ENCODE assay signal across 17 cellular contexts in the genomic region with DNA sequence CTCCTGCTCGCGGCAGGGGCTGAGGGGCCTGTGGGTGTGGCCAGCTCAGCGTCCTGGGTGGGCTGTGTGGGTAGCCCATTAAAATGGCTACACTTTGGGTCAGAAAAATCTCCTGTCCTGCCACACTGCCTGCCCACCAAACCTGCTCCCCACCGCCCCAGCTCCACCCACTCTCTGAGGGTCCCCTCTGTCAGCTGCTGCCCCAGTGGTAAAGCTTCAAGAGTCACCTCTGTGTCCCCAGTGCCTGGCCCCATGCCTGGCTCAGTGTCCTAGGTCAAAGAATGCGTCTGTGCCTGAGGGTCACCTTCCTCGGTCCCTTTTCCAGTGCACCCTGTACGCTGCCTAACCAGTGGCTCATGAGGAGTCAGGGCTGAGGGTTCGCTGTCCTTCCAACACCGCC. TPM values are rescaled to one million over a fixed set of nuclear protein-coding genes. Genes with fewer than 3 reads are reported as not detected.
DNase-seq lines count a peak whose midpoint lies in the region; ATAC-seq and TF ChIP-seq lines count a peak whose summit lies in the region.
"Had no signal": no experiment of that assay in that cellular context is flagged by ENCODE, and none has a peak within 500 bp of the region (broad histone marks: within the 10 kb centered on the region; RNA-seq: fewer than 3 reads in every experiment).

No MANE protein-coding gene starts in this region.

- H4K20me1 ChIP-seq in GM23248 (ENCODE audit: insufficient read depth), result no peaks in the 10 kb centered on the region

- H3K27ac Mint-ChIP-seq in activated naive CD4-positive, alpha-beta T cell treated with anti-CD3 and anti-CD28 coated beads, Interleukin-2, amount 50 U/mL, for 72 hours, result peak overlapping the region; percentile 45 to 50
- peak overlapping the region; percentile 16 for H3K27ac Mint-ChIP-seq in T-helper 17 cell
- H3K27ac Mint-ChIP-seq in nephron progenitor cell, result peak overlapping the region; percentile 50

- intact Hi-C loops in posterior vena cava (cut with DNase I), result no loop called here

- H3K4me2 ChIP-seq in GM23248 (ENCODE audit: unreplicated experiment), result no peak overlapping the region
- H3K4me2 ChIP-seq: BLaER1 had no signal

- no peak overlapping the region for H2AFZ ChIP-seq in GM23248

- H3K4me1 Mint-ChIP-seq in T-helper 17 cell (peaks cover 11% of the 10 kb centered on the region), nephron progenitor cell (peaks cover 34% of the 10 kb centered on the region)

- H3K9me3 ChIP-seq in T-helper 17 cell (ENCODE audit: control insufficient read depth, low read length, poor library complexity, severe bottlenecking) (no peaks in the 10 kb centered on the region), GM23248 (ENCODE audit: low read depth) (no peaks in the 10 kb centered on the region)
- H3K9me3 ChIP-seq: BLaER1, HAP-1 had no signal

- H3K9me3 Mint-ChIP-seq in activated naive CD4-positive, alpha-beta T cell treated with anti-CD3 and anti-CD28 coated beads, Interleukin-2, amount 50 U/mL, for 72 hours, result no peaks in the 10 kb centered on the region
- no peaks in the 10 kb centered on the region for H3K9me3 Mint-ChIP-seq in nephron progenitor cell
- H3K9me3 Mint-ChIP-seq: CD14-positive monocyte had no signal

- peaks cover 9 to 15% of the 10 kb centered on the region in 2 donors for H3K36me3 Mint-ChIP-seq in activated naive CD4-positive, alpha-beta T cell treated with anti-CD3 and anti-CD28 coated beads, Interleukin-2, amount 50 U/mL, for 72 hours
- H3K36me3 Mint-ChIP-seq in T-helper 17 cell (ENCODE audit: low read depth), result peaks cover 5% of the 10 kb centered on the region
- peaks cover 63% of the 10 kb centered on the region for H3K36me3 Mint-ChIP-seq in nephron progenitor cell (ENCODE audit: low read depth)

- H3K4me1 ChIP-seq in GM23248 (ENCODE audit: insufficient read depth), result peaks cover 15% of the 10 kb centered on the region
- H3K4me1 ChIP-seq: HAP-1 had no signal

- H3K4me3 Mint-ChIP-seq in T-helper 17 cell (no peak overlapping the region), nephron progenitor cell (no peak overlapping the region)
- H3K4me3 Mint-ChIP-seq: CD14-positive monocyte; CD4-positive, alpha-beta memory T cell had no signal

- no peak for TF ChIP-seq CTCF in nephron progenitor cell (IDR thresholded peaks at IDR 0.05)

- no peaks in the 10 kb centered on the region for H3K79me2 ChIP-seq in GM23248 (ENCODE audit: insufficient read depth)

- no peak for ATAC-seq in activated naive CD4-positive, alpha-beta T cell treated with anti-CD3 and anti-CD28 coated beads, Interleukin-2, amount 50 U/mL, for 72 hours
- ATAC-seq in T-helper 17 cell (no peak), GM21367 (IDR thresholded peaks at IDR 0.05; ENCODE audit: unreplicated experiment) (no peak)

- no peak overlapping the region for H3K27ac ChIP-seq in GM23248
- H3K27ac ChIP-seq: HL-60 had no signal

- WGBS in GM23248 (ENCODE audit: low coverage in 1 of 2, low lambda C conversion rate in 2 of 2, missing lambda C conversion rate in 2 of 2), 2 experiments, result 94 to 95% methylated on average over 9 of the region's 9 CpGs

- in situ Hi-C loops in GM23248 (cut with MboI), result no loop called here

- DNase-seq in activated naive CD4-positive, alpha-beta T cell treated with anti-CD3 and anti-CD28 coated beads, Interleukin-2, amount 50 U/mL, for 72 hours (ENCODE audit: low spot score in 2 of 2), result no peak
- no peak for DNase-seq in activated naive CD4-positive, alpha-beta T cell treated with Interleukin-2 at 50 U/mL for 16 hours
- DNase-seq in T-helper 17 cell (no peak), nephron progenitor cell (no peak), posterior vena cava (ENCODE audit: low spot score) (peak; percentile 76), NCI-H2227 (lab: John Stamatoyannopoulos, UW; ENCODE audit: unreplicated experiment) (no peak), GM23248 (no peak)
- DNase-seq: 8988T; Calu3; CD4-positive, alpha-beta memory T cell; DMS79 treated with DMSO at 0.1 percent for 48 hours; GF-D8 had no signal

- H3K4me3 ChIP-seq in GM23248, result no peak overlapping the region
- H3K4me3 ChIP-seq: BLaER1, HAP-1 had no signal

- H3K27me3 Mint-ChIP-seq in T-helper 17 cell, result no peaks in the 10 kb centered on the region
- no peaks in the 10 kb centered on the region for H3K27me3 Mint-ChIP-seq in nephron progenitor cell (ENCODE audit: low read depth, poor library complexity)
- H3K27me3 Mint-ChIP-seq: CD4-positive, alpha-beta memory T cell had no signal

- H3K9me2 ChIP-seq in GM23248 (ENCODE audit: insufficient read depth), result no peaks in the 10 kb centered on the region

- no peaks in the 10 kb centered on the region for H3K27me3 ChIP-seq in GM23248 (replicated peaks; ENCODE audit: insufficient read depth)
- H3K27me3 ChIP-seq: BLaER1 had no signal

- no peak overlapping the region for H3K9ac ChIP-seq in GM23248
- H3K9ac ChIP-seq: BLaER1 had no signal

- peaks cover 11% of the 10 kb centered on the region for H3F3A ChIP-seq in GM23248 (ENCODE audit: insufficient read depth)

- H3K36me3 ChIP-seq in GM23248 (ENCODE audit: low read depth), result peaks cover 12% of the 10 kb centered on the region; the same call in 1 of the 2 replicates

RNA-seq across cellular contexts. Expression of a gene that starts 24.9 kb away (rescaled TPM):
- 10 to 100 TPM; 11.8 to 12.7 TPM for total RNA-seq in activated naive CD4-positive, alpha-beta T cell treated with anti-CD3 and anti-CD28 coated beads, Interleukin-2, amount 50 U/mL, for 72 hours
- total RNA-seq in T-helper 17 cell (10 to 100 TPM; 31.8 to 40.9 TPM), posterior vena cava (10 to 100 TPM; 16.8 to 19.7 TPM)
- 14.8 and 15.7 TPM in 2 replicates for total RNA-seq in GM23248 (2014; rRNA removed; shearing (Covaris generic))
- 2.2 and 2.4 TPM in 2 replicates for polyA plus RNA-seq in GM23248 (2016; fragmentation: Nextera tagmentation; extraction: Ambion mirVana)

RNA-seq across cellular contexts. Expression of a gene that starts 49.6 kb away (rescaled TPM):
- total RNA-seq in activated naive CD4-positive, alpha-beta T cell treated with anti-CD3 and anti-CD28 coated beads, Interleukin-2, amount 50 U/mL, for 72 hours, result 10 to 100 TPM; 60.7 to 81.9 TPM
- total RNA-seq in T-helper 17 cell (10 to 100 TPM; 45.8 to 47.1 TPM), posterior vena cava (10 to 100 TPM; 22.2 to 22.6 TPM)
- 21.6 and 41.8 TPM in 2 replicates for total RNA-seq in GM23248 (2014; rRNA removed; shearing (Covaris generic))
- polyA plus RNA-seq in GM23248 (2016; fragmentation: Nextera tagmentation; extraction: Ambion mirVana), result 82.1 and 85.5 TPM in 2 replicates
